In the genomic region with DNA sequence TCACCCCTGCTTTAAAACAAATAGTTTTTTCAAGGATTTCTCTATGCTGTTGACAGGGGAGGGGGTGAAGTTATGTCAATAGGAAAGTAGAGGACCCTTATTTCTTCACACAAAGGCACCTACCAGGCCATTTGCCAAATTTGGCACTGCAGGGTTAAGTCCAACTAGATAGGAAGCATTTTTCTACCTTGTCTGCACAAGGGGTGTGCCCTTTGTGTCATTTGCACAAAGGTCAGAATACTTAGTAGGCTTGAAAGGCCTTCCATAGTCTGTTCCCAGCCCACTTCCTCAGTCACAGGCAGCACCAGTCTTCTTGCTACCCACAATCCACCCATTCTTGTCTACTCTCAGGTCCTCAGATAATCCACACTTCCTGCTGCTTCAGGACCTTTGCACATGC, we compare ENCODE assay signal across 20 cellular contexts. TPM values are rescaled to one million over a fixed set of nuclear protein-coding genes. Genes with fewer than 3 reads are reported as not detected.
DNase-seq lines count a peak whose midpoint lies in the region; ATAC-seq, FAIRE-seq and TF ChIP-seq lines count a peak whose summit lies in the region.
"Had no signal": no experiment of that assay in that cellular context is flagged by ENCODE, and none has a peak within 500 bp of the region (broad histone marks: within the 10 kb centered on the region; RNA-seq: fewer than 3 reads in every experiment).

No MANE protein-coding gene starts in this region.

- BruUV-seq in HepG2 (replicated peaks; lab: Mats Ljungman, UMichigan) (no TSS peak), Calu3 (replicated peaks; lab: Mats Ljungman, UMichigan) (no TSS peak)

- TF ChIP-seq EP300 in HepG2 (IDR thresholded peaks at IDR 0.05; ENCODE audit: low read depth in 2 of 2, low read length in 2 of 2): no peak
- no peak for TF ChIP-seq EP300 in HepG2 (CRISPR knock-in tag; IDR thresholded peaks at IDR 0.05; ENCODE audit: borderline replicate concordance)

- peaks cover 25% of the 10 kb centered on the region for H3K36me3 Mint-ChIP-seq in Calu3 (ENCODE audit: insufficient read depth, unreplicated experiment)
- H3K36me3 Mint-ChIP-seq: CD14-positive monocyte; CD4-positive, alpha-beta memory T cell had no signal

- H3K27ac Mint-ChIP-seq in Calu3 (ENCODE audit: unreplicated experiment): no peak overlapping the region
- H3K27ac Mint-ChIP-seq: CD14-positive monocyte; CD4-positive, alpha-beta memory T cell; H9 had no signal

- H2AFZ ChIP-seq in HepG2 (ENCODE audit: low read length): no peak overlapping the region

- no peak overlapping the region for H3K9ac ChIP-seq in HepG2 (ENCODE audit: insufficient read depth, low read depth, low read length)
- H3K9ac ChIP-seq: BLaER1 had no signal

- no peak overlapping the region for H3K4me2 ChIP-seq in HepG2 (ENCODE audit: low read depth, low read length)
- H3K4me2 ChIP-seq: BLaER1 had no signal

- H3K79me2 ChIP-seq in HepG2 (ENCODE audit: insufficient read depth, low read length): no peaks in the 10 kb centered on the region

- H3K4me1 Mint-ChIP-seq in Calu3 (ENCODE audit: low read depth, unreplicated experiment): peaks cover 42% of the 10 kb centered on the region

- ATAC-seq in HepG2 (peak; percentile 62), right lobe of liver (no peak), mucosa of descending colon (peak; percentile 52), HG02981 (IDR thresholded peaks at IDR 0.05; ENCODE audit: unreplicated experiment) (no peak), HG03280 (IDR thresholded peaks at IDR 0.05; ENCODE audit: unreplicated experiment) (no peak)

- DNase-seq in HepG2 (ENCODE audit: low spot score) (peak; percentile 58), right lobe of liver (no peak), mucosa of descending colon (no peak), Calu3 (no peak)
- DNase-seq: 8988T; CD4-positive, alpha-beta memory T cell; DMS79 treated with DMSO at 0.1 percent for 48 hours; GF-D8; H9; IMR-90 had no signal

- intact Hi-C loops in HepG2 (cut with micrococcal nuclease; ENCODE audit: unreplicated experiment) (no loop called here), right lobe of liver (cut with DNase I) (no loop called here), mucosa of descending colon (cut with DNase I, micrococcal nuclease) (no loop called here), Calu3 (cut with micrococcal nuclease; ENCODE audit: unreplicated experiment) (no loop called here)

- H3K9me3 ChIP-seq in HepG2 (ENCODE audit: low read length) (no peaks in the 10 kb centered on the region), right lobe of liver (no peaks in the 10 kb centered on the region), esophagus (ENCODE audit: control insufficient read depth in 2 of 2, insufficient read depth in 1 of 2, low read depth in 1 of 2, low read length in 1 of 2) (no peaks in the 10 kb centered on the region), mucosa of descending colon (no peaks in the 10 kb centered on the region)
- H3K9me3 ChIP-seq: BLaER1 had no signal

- H3K4me3 Mint-ChIP-seq in Calu3 (ENCODE audit: low read depth, unreplicated experiment): no peak overlapping the region
- H3K4me3 Mint-ChIP-seq: CD14-positive monocyte; CD4-positive, alpha-beta memory T cell; H9 had no signal

- no peak overlapping the region for H3K27ac ChIP-seq in HepG2 (ENCODE audit: extremely low read length, insufficient read depth, low read length)
- H3K27ac ChIP-seq in right lobe of liver: no peak overlapping the region
- peak overlapping the region; percentile 74 to 89 for H3K27ac ChIP-seq in esophagus (ENCODE audit: low read depth in 2 of 2, low read length in 1 of 2)
- peak overlapping the region; percentile 42 for H3K27ac ChIP-seq in temporal lobe (ENCODE audit: low read depth, low read length)
- H3K27ac ChIP-seq: BLaER1, HL-60 had no signal

- TF ChIP-seq CTCF in HepG2 (CRISPR knock-in tag; IDR thresholded peaks at IDR 0.05) (no peak), right lobe of liver (IDR thresholded peaks at IDR 0.05) (no peak), mucosa of descending colon (IDR thresholded peaks at IDR 0.05) (no peak), Calu3 (IDR thresholded peaks at IDR 0.05; ENCODE audit: unreplicated experiment) (no peak)

- H3K27me3 Mint-ChIP-seq in Calu3 (ENCODE audit: unreplicated experiment): no peaks in the 10 kb centered on the region

- CTCF ChIA-PET in HepG2 (lab: Yijun Ruan, JAX; ENCODE audit: low intra/inter-chr PET ratio, low total read pairs): no interaction called here
- CTCF ChIA-PET in Calu3 (lab: Charles Lee): no interaction called here

- H3K9me3 Mint-ChIP-seq in Calu3 (ENCODE audit: low read depth, unreplicated experiment): no peaks in the 10 kb centered on the region
- H3K9me3 Mint-ChIP-seq: CD4-positive, alpha-beta memory T cell; H9 had no signal

- H4K20me1 ChIP-seq in HepG2 (ENCODE audit: insufficient read depth, low read length): no peaks in the 10 kb centered on the region
- H4K20me1 ChIP-seq: BLaER1 had no signal

- in situ Hi-C loops in HepG2 (cut with HindIII; ENCODE audit: extremely low pct_ligation_motif_present, low pct_unique_long_range_greater_than_20kb): no loop called here

- no peaks in the 10 kb centered on the region; a peak in 1 of 5 replicates for H3K27me3 ChIP-seq in HepG2 (ENCODE audit: control insufficient read depth in 1 of 2, insufficient read depth in 2 of 2, low read length in 2 of 2)
- no peaks in the 10 kb centered on the region for H3K27me3 ChIP-seq in right lobe of liver
- no peaks in the 10 kb centered on the region for H3K27me3 ChIP-seq in esophagus (ENCODE audit: control insufficient read depth in 1 of 2, insufficient read depth in 2 of 2, low read length in 2 of 2)
- H3K27me3 ChIP-seq: BLaER1 had no signal

- no peak for TF ChIP-seq RAD21 in HepG2 (CRISPR knock-in tag; IDR thresholded peaks at IDR 0.05)

- H3K36me3 ChIP-seq in HepG2 (replicated peaks in 1 of 2; ENCODE audit: control insufficient read depth in 1 of 2, insufficient read depth in 2 of 2, low read length in 2 of 2) (no peaks in the 10 kb centered on the region), right lobe of liver (no peaks in the 10 kb centered on the region), esophagus (ENCODE audit: control insufficient read depth in 2 of 2, insufficient read depth in 2 of 2, low read length in 1 of 2) (no peaks in the 10 kb centered on the region), mucosa of descending colon (ENCODE audit: low read depth) (no peaks in the 10 kb centered on the region)
- H3K36me3 ChIP-seq: BLaER1 had no signal

- H3K4me1 ChIP-seq in HepG2 (ENCODE audit: insufficient read depth, low read length): peaks cover 28% of the 10 kb centered on the region
- no peaks in the 10 kb centered on the region for H3K4me1 ChIP-seq in right lobe of liver
- H3K4me1 ChIP-seq in esophagus (ENCODE audit: control insufficient read depth in 2 of 2, insufficient read depth in 2 of 2, low read length in 1 of 2): peaks cover 0 to 3% of the 10 kb centered on the region in 2 donors
- no peaks in the 10 kb centered on the region for H3K4me1 ChIP-seq in mucosa of descending colon (ENCODE audit: low read depth)
- H3K4me1 ChIP-seq: BLaER1 had no signal

- POLR2A ChIA-PET in HepG2 (lab: Yijun Ruan, JAX): no interaction called here

- TF ChIP-seq POLR2A in HepG2 (IDR thresholded peaks at IDR 0.05; ENCODE audit: insufficient read depth in 1 of 2, low read depth in 2 of 2, low read length in 2 of 2): no peak
- no peak for TF ChIP-seq POLR2A in right lobe of liver (IDR thresholded peaks at IDR 0.05)

- no peak for FAIRE-seq in HepG2 (lab: Jason Lieb, UNC)
- FAIRE-seq: GM19239 had no signal

- H3K4me3 ChIP-seq in HepG2 (replicated peaks in 1 of 3; ENCODE audit: insufficient read depth in 1 of 3, low read depth in 2 of 3, low read length in 3 of 3): no peak overlapping the region
- no peak overlapping the region for H3K4me3 ChIP-seq in right lobe of liver
- H3K4me3 ChIP-seq in esophagus (ENCODE audit: low read depth in 1 of 2, low read length in 2 of 2): no peak overlapping the region
- no peak overlapping the region for H3K4me3 ChIP-seq in mucosa of descending colon
- H3K4me3 ChIP-seq: BLaER1 had no signal

RNA-seq across cellular contexts. Expression of gene TACSTD2, which starts 7.0 kb away (rescaled TPM):
- total RNA-seq in HepG2 (2016; rRNA removed; fragmentation: Illumina TruSeq; extraction: Trizol): not detected in 2 replicates
- not detected in 2 replicates for total RNA-seq in HepG2 (2016; cell fraction: cytosol; rRNA removed; fragmentation: Illumina TruSeq; extraction: Trizol; ENCODE audit: low read depth)
- not detected in 2 replicates for total RNA-seq in HepG2 (2016; cell fraction: insoluble cytoplasmic fraction; rRNA removed; fragmentation: Illumina TruSeq; extraction: Trizol)
- not detected in 2 replicates for total RNA-seq in HepG2 (2016; cell fraction: membrane; rRNA removed; fragmentation: Illumina TruSeq; extraction: Trizol)
- total RNA-seq in HepG2 (2016; cell fraction: nucleus; rRNA removed; fragmentation: Illumina TruSeq; extraction: Trizol): not detected in 2 replicates
- polyA plus RNA-seq in HepG2 (2011; rRNA removed): not detected in 2 replicates
- not detected in 2 replicates for polyA plus RNA-seq in HepG2 (2011; cell fraction: cytosol; rRNA removed)
- polyA plus RNA-seq in HepG2 (2011; cell fraction: nucleus; rRNA removed): 0.09 and 0.10 TPM in 2 replicates
- not detected in 2 replicates for polyA plus RNA-seq in HepG2 (2012)
- polyA plus RNA-seq in HepG2 (2016; cell fraction: cytosol; fragmentation: Illumina TruSeq; extraction: Trizol; ENCODE audit: low read depth): not detected in 2 replicates
- polyA plus RNA-seq in HepG2 (2016; cell fraction: insoluble cytoplasmic fraction; fragmentation: Illumina TruSeq; extraction: Trizol; ENCODE audit: low read depth): not detected in 2 replicates
- polyA plus RNA-seq in HepG2 (2016; cell fraction: membrane; fragmentation: Illumina TruSeq; extraction: Trizol; ENCODE audit: low read depth): not detected in 2 replicates
- not detected in 2 replicates for polyA plus RNA-seq in HepG2 (2016; cell fraction: nucleus; fragmentation: Illumina TruSeq; extraction: Trizol; ENCODE audit: insufficient read depth, low read depth)
- polyA minus RNA-seq in HepG2 (2011; rRNA and poly(A)+ RNA removed; ENCODE audit: low replicate concordance): 0.94 TPM in 1 of 2 replicates, not detected in the other
- polyA minus RNA-seq in HepG2 (2011; cell fraction: cytosol; rRNA and poly(A)+ RNA removed): not detected in 2 replicates
- not detected in 2 replicates for polyA minus RNA-seq in HepG2 (2011; cell fraction: nucleus; rRNA and poly(A)+ RNA removed)
- total RNA-seq in right lobe of liver: 1 to 10 TPM; 1.0 to 4.7 (median 1.3) TPM
- polyA plus RNA-seq in esophagus: 1,000 to 10,000 TPM in 1 of 2 donors, 100 to 1,000 TPM in 1; 946 to 1,164 TPM
- total RNA-seq in mucosa of descending colon: under 1 TPM; 0.23 to 0.65 (median 0.32) TPM
- not detected for total RNA-seq in temporal lobe
- total RNA-seq in Calu3 (2022): 293 TPM in 2 replicates
- total RNA-seq: A673; CD4-positive, alpha-beta memory T cell; HT1080; IMR-90 had no signal
- polyA plus RNA-seq: CD14-positive monocyte; CD4-positive, alpha-beta memory T cell; IMR-90 had no signal

RNA-seq across cellular contexts. Expression of gene OMA1, which starts 23.6 kb away (rescaled TPM):
- total RNA-seq in HepG2 (2016; rRNA removed; fragmentation: Illumina TruSeq; extraction: Trizol) (18.6 and 26.9 TPM in 2 replicates), right lobe of liver (10 to 100 TPM; 16.1 to 29.0 (median 18.9) TPM), mucosa of descending colon (10 to 100 TPM; 20.4 to 42.4 (median 32.4) TPM), temporal lobe (24.6 TPM), Calu3 (2022) (25.4 and 35.2 TPM in 2 replicates)
- total RNA-seq in HepG2 (2016; cell fraction: cytosol; rRNA removed; fragmentation: Illumina TruSeq; extraction: Trizol; ENCODE audit: low read depth): 92.8 and 109 TPM in 2 replicates
- 19.4 and 27.4 TPM in 2 replicates for total RNA-seq in HepG2 (2016; cell fraction: insoluble cytoplasmic fraction; rRNA removed; fragmentation: Illumina TruSeq; extraction: Trizol)
- total RNA-seq in HepG2 (2016; cell fraction: membrane; rRNA removed; fragmentation: Illumina TruSeq; extraction: Trizol): 61.9 and 78.8 TPM in 2 replicates
- 18.3 and 21.8 TPM in 2 replicates for total RNA-seq in HepG2 (2016; cell fraction: nucleus; rRNA removed; fragmentation: Illumina TruSeq; extraction: Trizol)
- polyA plus RNA-seq in HepG2 (2011; rRNA removed) (6.6 and 7.0 TPM in 2 replicates), esophagus (10 to 100 TPM; 10.6 to 19.5 TPM)
- polyA plus RNA-seq in HepG2 (2011; cell fraction: cytosol; rRNA removed): 3.2 and 4.5 TPM in 2 replicates
- 3.7 and 4.2 TPM in 2 replicates for polyA plus RNA-seq in HepG2 (2011; cell fraction: nucleus; rRNA removed)
- 7.0 and 10.0 TPM in 2 replicates for polyA plus RNA-seq in HepG2 (2012)
- 4.2 and 4.4 TPM in 2 replicates for polyA plus RNA-seq in HepG2 (2016; cell fraction: cytosol; fragmentation: Illumina TruSeq; extraction: Trizol; ENCODE audit: low read depth)
- 11.1 and 13.3 TPM in 2 replicates for polyA plus RNA-seq in HepG2 (2016; cell fraction: insoluble cytoplasmic fraction; fragmentation: Illumina TruSeq; extraction: Trizol; ENCODE audit: low read depth)
- 4.9 and 5.1 TPM in 2 replicates for polyA plus RNA-seq in HepG2 (2016; cell fraction: membrane; fragmentation: Illumina TruSeq; extraction: Trizol; ENCODE audit: low read depth)
- polyA plus RNA-seq in HepG2 (2016; cell fraction: nucleus; fragmentation: Illumina TruSeq; extraction: Trizol; ENCODE audit: insufficient read depth, low read depth): 15.6 and 19.4 TPM in 2 replicates
- polyA minus RNA-seq in HepG2 (2011; rRNA and poly(A)+ RNA removed; ENCODE audit: low replicate concordance): 7.3 and 8.4 TPM in 2 replicates
- polyA minus RNA-seq in HepG2 (2011; cell fraction: cytosol; rRNA and poly(A)+ RNA removed): 9.2 and 9.8 TPM in 2 replicates
- 18.2 and 21.9 TPM in 2 replicates for polyA minus RNA-seq in HepG2 (2011; cell fraction: nucleus; rRNA and poly(A)+ RNA removed)

Comparison
In these comparisons a context has a peak if more than half of its experiments do, and no peak if none do; other contexts are left out.
1. ATAC-seq: peak in HepG2 (single experiment) and mucosa of descending colon (single experiment); none in right lobe of liver (0 of 4), HG02981 (single experiment) and HG03280 (single experiment).
2. H3K27ac ChIP-seq: peak in esophagus (2 of 2) and temporal lobe (single experiment); none in HepG2 (single experiment) and right lobe of liver (0 of 3).
3. RNA of gene TACSTD2, which starts 7.0 kb away (total RNA-seq): 293 TPM in Calu3; 1.0 to 4.7 TPM in right lobe of liver, 0.23 to 0.65 TPM in mucosa of descending colon, not detected in HepG2 and not detected in temporal lobe (single experiment); every median in the first group is over 10 times any median in the second.